In genomic region chr4:128709268-128709667, GRCh38 we compare ENCODE assay signal across 2 cellular contexts.
TF ChIP-seq lines count a peak whose summit lies in the region.

No MANE protein-coding gene starts in this region.

TF ChIP-seq in GM23338, 12 proteins besides CTCF, POLR2A, EP300 and RAD21 (continued from another document):
- TF ChIP-seq REST (IDR thresholded peaks at IDR 0.05; ENCODE audit: unreplicated experiment) = no peak
- TF ChIP-seq ZNF331 (CRISPR knock-in tag; IDR thresholded peaks at IDR 0.05; ENCODE audit: low read depth) = no peak
- no peak for TF ChIP-seq ZNF114 (CRISPR knock-in tag; IDR thresholded peaks at IDR 0.05)
- TF ChIP-seq STAT1 (IDR thresholded peaks at IDR 0.05; ENCODE audit: unreplicated experiment) = no peak
- TF ChIP-seq ZNF462 (CRISPR knock-in tag; IDR thresholded peaks at IDR 0.05) = no peak
- TF ChIP-seq, protein P1, sequence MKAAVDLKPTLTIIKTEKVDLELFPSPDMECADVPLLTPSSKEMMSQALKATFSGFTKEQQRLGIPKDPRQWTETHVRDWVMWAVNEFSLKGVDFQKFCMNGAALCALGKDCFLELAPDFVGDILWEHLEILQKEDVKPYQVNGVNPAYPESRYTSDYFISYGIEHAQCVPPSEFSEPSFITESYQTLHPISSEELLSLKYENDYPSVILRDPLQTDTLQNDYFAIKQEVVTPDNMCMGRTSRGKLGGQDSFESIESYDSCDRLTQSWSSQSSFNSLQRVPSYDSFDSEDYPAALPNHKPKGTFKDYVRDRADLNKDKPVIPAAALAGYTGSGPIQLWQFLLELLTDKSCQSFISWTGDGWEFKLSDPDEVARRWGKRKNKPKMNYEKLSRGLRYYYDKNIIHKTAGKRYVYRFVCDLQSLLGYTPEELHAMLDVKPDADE (IDR thresholded peaks at IDR 0.05) = no peak
- TF ChIP-seq JUNB (IDR thresholded peaks at IDR 0.05; ENCODE audit: unreplicated experiment) = no peak
- TF ChIP-seq NANOG (IDR thresholded peaks at IDR 0.05; ENCODE audit: borderline replicate concordance) = no peak
- TF ChIP-seq POLR2AphosphoS5 (IDR thresholded peaks at IDR 0.05; ENCODE audit: low read depth) = no peak

TF ChIP-seq in WTC11, 78 proteins besides CTCF, POLR2A, EP300 and RAD21 (continued from another document):
- TF ChIP-seq AR (CRISPR knock-in tag; IDR thresholded peaks at IDR 0.05) (no peak), MYBL2 (CRISPR knock-in tag; IDR thresholded peaks at IDR 0.05) (no peak), TCF7 (CRISPR knock-in tag; IDR thresholded peaks at IDR 0.05; ENCODE audit: low read depth) (no peak), JUN (CRISPR knock-in tag; IDR thresholded peaks at IDR 0.05) (no peak), E2F5 (CRISPR knock-in tag; IDR thresholded peaks at IDR 0.05) (no peak), OVOL2 (CRISPR knock-in tag; IDR thresholded peaks at IDR 0.05; ENCODE audit: borderline replicate concordance) (no peak), ZNF138 (CRISPR knock-in tag; conservative IDR thresholded peaks at IDR 0.05) (no peak), KAT7 (CRISPR knock-in tag; IDR thresholded peaks at IDR 0.05; ENCODE audit: borderline replicate concordance) (no peak)
- TF ChIP-seq, protein P2, sequence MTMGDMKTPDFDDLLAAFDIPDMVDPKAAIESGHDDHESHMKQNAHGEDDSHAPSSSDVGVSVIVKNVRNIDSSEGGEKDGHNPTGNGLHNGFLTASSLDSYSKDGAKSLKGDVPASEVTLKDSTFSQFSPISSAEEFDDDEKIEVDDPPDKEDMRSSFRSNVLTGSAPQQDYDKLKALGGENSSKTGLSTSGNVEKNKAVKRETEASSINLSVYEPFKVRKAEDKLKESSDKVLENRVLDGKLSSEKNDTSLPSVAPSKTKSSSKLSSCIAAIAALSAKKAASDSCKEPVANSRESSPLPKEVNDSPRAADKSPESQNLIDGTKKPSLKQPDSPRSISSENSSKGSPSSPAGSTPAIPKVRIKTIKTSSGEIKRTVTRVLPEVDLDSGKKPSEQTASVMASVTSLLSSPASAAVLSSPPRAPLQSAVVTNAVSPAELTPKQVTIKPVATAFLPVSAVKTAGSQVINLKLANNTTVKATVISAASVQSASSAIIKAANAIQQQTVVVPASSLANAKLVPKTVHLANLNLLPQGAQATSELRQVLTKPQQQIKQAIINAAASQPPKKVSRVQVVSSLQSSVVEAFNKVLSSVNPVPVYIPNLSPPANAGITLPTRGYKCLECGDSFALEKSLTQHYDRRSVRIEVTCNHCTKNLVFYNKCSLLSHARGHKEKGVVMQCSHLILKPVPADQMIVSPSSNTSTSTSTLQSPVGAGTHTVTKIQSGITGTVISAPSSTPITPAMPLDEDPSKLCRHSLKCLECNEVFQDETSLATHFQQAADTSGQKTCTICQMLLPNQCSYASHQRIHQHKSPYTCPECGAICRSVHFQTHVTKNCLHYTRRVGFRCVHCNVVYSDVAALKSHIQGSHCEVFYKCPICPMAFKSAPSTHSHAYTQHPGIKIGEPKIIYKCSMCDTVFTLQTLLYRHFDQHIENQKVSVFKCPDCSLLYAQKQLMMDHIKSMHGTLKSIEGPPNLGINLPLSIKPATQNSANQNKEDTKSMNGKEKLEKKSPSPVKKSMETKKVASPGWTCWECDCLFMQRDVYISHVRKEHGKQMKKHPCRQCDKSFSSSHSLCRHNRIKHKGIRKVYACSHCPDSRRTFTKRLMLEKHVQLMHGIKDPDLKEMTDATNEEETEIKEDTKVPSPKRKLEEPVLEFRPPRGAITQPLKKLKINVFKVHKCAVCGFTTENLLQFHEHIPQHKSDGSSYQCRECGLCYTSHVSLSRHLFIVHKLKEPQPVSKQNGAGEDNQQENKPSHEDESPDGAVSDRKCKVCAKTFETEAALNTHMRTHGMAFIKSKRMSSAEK (CRISPR knock-in tag; IDR thresholded peaks at IDR 0.05; ENCODE audit: borderline replicate concordance) = no peak
- TF ChIP-seq, protein P3, sequence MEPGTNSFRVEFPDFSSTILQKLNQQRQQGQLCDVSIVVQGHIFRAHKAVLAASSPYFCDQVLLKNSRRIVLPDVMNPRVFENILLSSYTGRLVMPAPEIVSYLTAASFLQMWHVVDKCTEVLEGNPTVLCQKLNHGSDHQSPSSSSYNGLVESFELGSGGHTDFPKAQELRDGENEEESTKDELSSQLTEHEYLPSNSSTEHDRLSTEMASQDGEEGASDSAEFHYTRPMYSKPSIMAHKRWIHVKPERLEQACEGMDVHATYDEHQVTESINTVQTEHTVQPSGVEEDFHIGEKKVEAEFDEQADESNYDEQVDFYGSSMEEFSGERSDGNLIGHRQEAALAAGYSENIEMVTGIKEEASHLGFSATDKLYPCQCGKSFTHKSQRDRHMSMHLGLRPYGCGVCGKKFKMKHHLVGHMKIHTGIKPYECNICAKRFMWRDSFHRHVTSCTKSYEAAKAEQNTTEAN (CRISPR knock-in tag; IDR thresholded peaks at IDR 0.05) = no peak
